2 cellular contexts compared by ENCODE assay signal in the genomic region with DNA sequence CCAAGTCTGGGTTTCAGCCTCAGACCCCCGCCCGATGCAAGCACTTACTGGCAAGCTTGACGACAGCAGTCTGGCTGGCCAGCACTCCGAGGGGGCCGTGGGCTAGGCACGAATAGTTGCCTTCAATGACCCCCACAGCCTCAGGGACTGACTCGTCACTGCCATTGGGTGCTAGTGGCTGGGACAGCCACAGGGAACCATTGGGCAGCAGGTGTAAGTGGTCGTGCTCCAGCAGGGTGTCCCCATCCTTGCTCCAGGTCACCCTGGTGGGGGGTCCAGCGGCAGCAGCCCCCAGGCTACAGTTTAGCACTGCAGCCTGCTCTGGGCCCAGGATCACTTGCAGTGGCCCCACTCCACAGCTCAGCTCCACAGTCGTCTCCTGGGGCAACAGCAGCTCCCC.
TF ChIP-seq lines count a peak whose summit lies in the region.

No MANE protein-coding gene starts in this region.

TF ChIP-seq in WTC11, 78 proteins besides CTCF, POLR2A, EP300 and RAD21:
- TF ChIP-seq, protein P1, sequence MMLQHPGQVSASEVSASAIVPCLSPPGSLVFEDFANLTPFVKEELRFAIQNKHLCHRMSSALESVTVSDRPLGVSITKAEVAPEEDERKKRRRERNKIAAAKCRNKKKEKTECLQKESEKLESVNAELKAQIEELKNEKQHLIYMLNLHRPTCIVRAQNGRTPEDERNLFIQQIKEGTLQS (CRISPR knock-in tag; conservative IDR thresholded peaks at IDR 0.05), result no peak
- TF ChIP-seq, protein P2, sequence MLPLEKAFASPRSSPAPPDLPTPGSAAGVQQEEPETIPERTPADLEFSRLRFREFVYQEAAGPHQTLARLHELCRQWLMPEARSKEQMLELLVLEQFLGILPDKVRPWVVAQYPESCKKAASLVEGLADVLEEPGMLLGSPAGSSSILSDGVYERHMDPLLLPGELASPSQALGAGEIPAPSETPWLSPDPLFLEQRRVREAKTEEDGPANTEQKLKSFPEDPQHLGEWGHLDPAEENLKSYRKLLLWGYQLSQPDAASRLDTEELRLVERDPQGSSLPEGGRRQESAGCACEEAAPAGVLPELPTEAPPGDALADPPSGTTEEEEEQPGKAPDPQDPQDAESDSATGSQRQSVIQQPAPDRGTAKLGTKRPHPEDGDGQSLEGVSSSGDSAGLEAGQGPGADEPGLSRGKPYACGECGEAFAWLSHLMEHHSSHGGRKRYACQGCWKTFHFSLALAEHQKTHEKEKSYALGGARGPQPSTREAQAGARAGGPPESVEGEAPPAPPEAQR (CRISPR knock-in tag; IDR thresholded peaks at IDR 0.05), result no peak
- TF ChIP-seq ZNF121 (CRISPR knock-in tag; IDR thresholded peaks at IDR 0.05), result 0 out of 2 replicates have a peak, but pooled peaks have one; percentile 19
- no peak for TF ChIP-seq ZNF263 (CRISPR knock-in tag; IDR thresholded peaks at IDR 0.05; ENCODE audit: low read depth)
- TF ChIP-seq, protein P3, sequence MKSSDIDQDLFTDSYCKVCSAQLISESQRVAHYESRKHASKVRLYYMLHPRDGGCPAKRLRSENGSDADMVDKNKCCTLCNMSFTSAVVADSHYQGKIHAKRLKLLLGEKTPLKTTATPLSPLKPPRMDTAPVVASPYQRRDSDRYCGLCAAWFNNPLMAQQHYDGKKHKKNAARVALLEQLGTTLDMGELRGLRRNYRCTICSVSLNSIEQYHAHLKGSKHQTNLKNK (CRISPR knock-in tag; IDR thresholded peaks at IDR 0.05), result no peak

TF ChIP-seq in H1, 55 proteins besides CTCF, POLR2A, EP300 and RAD21:
- no peak for TF ChIP-seq TEAD4 (IDR thresholded peaks at IDR 0.05; ENCODE audit: low read depth, low read length)
- TF ChIP-seq POU5F1 (IDR thresholded peaks at IDR 0.05; ENCODE audit: low read depth, low read length), result no peak
